8 cellular contexts compared by ENCODE assay signal in genomic region chr2:210476194-210477128, GRCh38. TPM values are rescaled to one million over a fixed set of nuclear protein-coding genes. Genes with fewer than 3 reads are reported as not detected.
DNase-seq lines count a peak whose midpoint lies in the region; ATAC-seq, FAIRE-seq and TF ChIP-seq lines count a peak whose summit lies in the region.

Gene LANCL1, minus strand, starts transcription at chr2:210476759. Its CDS starts 363 bp downstream, at chr2:210476396.

- CTCF ChIA-PET in H1 (lab: Charles Lee; ENCODE audit: partially characterized antibody), result interaction anchor here (0.9 to 1.1 kb wide), 3 partner anchors 21 to 681 kb away, joined by 3 to 4 read pairs (median 3); no protein-coding TSS in a partner anchor

- H3K27ac Mint-ChIP-seq in memory B cell, result peak within 1 kb of the TSS; percentile 93

- H3K4ac ChIP-seq in H1 (replicated peaks; ENCODE audit: insufficient read length, low read depth, low read length), result no peak within 1 kb of the TSS

- H3K23me2 ChIP-seq in H1 (ENCODE audit: low read depth, low read length), result no peaks in the 10 kb centered on the region

- H2BK12ac ChIP-seq in H1 (ENCODE audit: low read depth, low read length), result no peak within 1 kb of the TSS

- TF ChIP-seq EP300 in H1 (IDR thresholded peaks at IDR 0.05; ENCODE audit: borderline replicate concordance in 1 of 2, low read depth in 2 of 2, low read length in 2 of 2), result no peak

- no peak within 1 kb of the TSS for H3K14ac ChIP-seq in H1 (ENCODE audit: insufficient read length)

- peaks cover 3 to 5% (median 3%) of the 10 kb centered on the region in 4 experiments; a peak in 6 of 8 replicates for H3K36me3 ChIP-seq in H1 (ENCODE audit: control insufficient read depth in 2 of 4, insufficient read depth in 4 of 4, low read length in 3 of 4)

- peak; percentile 69 to 92 for TF ChIP-seq POLR2A in H1 (IDR thresholded peaks at IDR 0.05; ENCODE audit: control extremely low read depth in 1 of 2, low read depth in 2 of 2, low read length in 2 of 2)

- H3K9me3 Mint-ChIP-seq in memory B cell, result no peaks in the 10 kb centered on the region

- H3K4me3 Mint-ChIP-seq in memory B cell, result peak within 1 kb of the TSS; percentile 97

- no peak within 1 kb of the TSS for H3K23ac ChIP-seq in H1 (ENCODE audit: insufficient read length)

- peak within 1 kb of the TSS; percentile 13; the same call in 1 of the 2 replicates for H3K27ac ChIP-seq in H1 (ENCODE audit: low read depth, low read length)

- no peaks in the 10 kb centered on the region for H3K9me3 ChIP-seq in H1 (ENCODE audit: insufficient read depth in 2 of 2, low read depth in 1 of 2, low read length in 1 of 2)

- H3K79me1 ChIP-seq in H1 (ENCODE audit: low read depth, low read length), result no peaks in the 10 kb centered on the region

- H3K56ac ChIP-seq in H1 (replicated peaks; ENCODE audit: insufficient read length, low read depth, low read length), result peak within 1 kb of the TSS; percentile 9

- H4K20me1 ChIP-seq in H1 (replicated peaks in 1 of 2; ENCODE audit: control insufficient read depth in 1 of 2, insufficient read depth in 2 of 2, low read length in 2 of 2), result no peaks in the 10 kb centered on the region

- no peak within 1 kb of the TSS for H2BK20ac ChIP-seq in H1 (ENCODE audit: low read length)

- peak within 1 kb of the TSS; percentile 61 for H4K5ac ChIP-seq in H1 (ENCODE audit: insufficient read length, low read depth, low read length)

- no peak for FAIRE-seq in H1 (lab: Jason Lieb, UNC)

- peak; percentile 100 for ATAC-seq in GM19468 (IDR thresholded peaks at IDR 0.05; ENCODE audit: extremely low read depth, unreplicated experiment)
- ATAC-seq in memory B cell (ENCODE audit: low read depth), result peak; percentile 100

- peaks cover 0 to 3% of the 10 kb centered on the region in 2 experiments; a peak in 1 of 4 replicates for H3K79me2 ChIP-seq in H1 (ENCODE audit: control insufficient read depth in 1 of 2, insufficient read depth in 2 of 2, low read length in 2 of 2)

- H2AFZ ChIP-seq in H1 (ENCODE audit: low read length), result peak within 1 kb of the TSS; percentile 81

- H2BK5ac ChIP-seq in H1 (ENCODE audit: low read depth, low read length), result peak within 1 kb of the TSS; percentile 22; the same call in 1 of the 2 replicates

- H3K18ac ChIP-seq in H1 (ENCODE audit: extremely low read depth, low read length), result no peak within 1 kb of the TSS

- 4% methylated on average over 47 of the region's 49 CpGs; no CpG with 5 or more reads in 1 of the 2 experiments for WGBS in H1 (ENCODE audit: extremely low coverage in 1 of 2, insufficient coverage in 1 of 2, insufficient read length in 1 of 2, insufficient replicate concordance in 2 of 2, low coverage in 1 of 2, low lambda C conversion rate in 2 of 2, missing lambda C conversion rate in 1 of 2), 2 experiments

- no peak for TF ChIP-seq CTCF in H1 (IDR thresholded peaks at IDR 0.05; ENCODE audit: control extremely low read depth in 1 of 3, insufficient read depth in 1 of 3, low read depth in 1 of 3, low read length in 3 of 3)

- peaks cover 20% of the 10 kb centered on the region for H3K4me1 Mint-ChIP-seq in memory B cell

- H3K27me3 ChIP-seq in H1 (replicated peaks in 1 of 4; ENCODE audit: control insufficient read depth in 3 of 4, extremely low read depth in 1 of 4, insufficient read depth in 3 of 4, low read length in 3 of 4), result no peaks in the 10 kb centered on the region

- H2AK5ac ChIP-seq in H1 (ENCODE audit: low read depth, low read length), result no peak within 1 kb of the TSS

- no peak within 1 kb of the TSS for H2BK120ac ChIP-seq in H1 (replicated peaks; ENCODE audit: low read depth, low read length)

- peak within 1 kb of the TSS; percentile 72 to 87 for H3K4me2 ChIP-seq in H1 (ENCODE audit: insufficient read depth in 1 of 2, low read depth in 2 of 2, low read length in 2 of 2)

- H3K4me1 ChIP-seq in H1 (replicated peaks in 1 of 4; ENCODE audit: control insufficient read depth in 3 of 4, insufficient read depth in 4 of 4, low read length in 3 of 4), result peaks cover 0 to 4% (median 0%) of the 10 kb centered on the region in 4 experiments; a peak in 3 of 7 replicates

- H2BK15ac ChIP-seq in H1 (ENCODE audit: low read length), result no peak within 1 kb of the TSS

- peak within 1 kb of the TSS; percentile 76 to 88 (median 84) for H3K4me3 ChIP-seq in H1 (ENCODE audit: extremely low read depth in 1 of 4, insufficient read depth in 2 of 4, low read depth in 3 of 4, low read length in 4 of 4)

- H3K9ac ChIP-seq in H1 (replicated peaks in 1 of 4; ENCODE audit: extremely low read depth in 1 of 4, low read depth in 3 of 4, low read length in 3 of 4), result peak within 1 kb of the TSS; percentile 56 to 91 (median 72)

- POLR2A ChIA-PET in H1 (lab: Charles Lee; ENCODE audit: partially characterized antibody), result no interaction called here

- H4K8ac ChIP-seq in H1 (ENCODE audit: extremely low read depth, insufficient read depth, low read length), result peak within 1 kb of the TSS; percentile 94; the same call in 1 of the 2 replicates

- H4K91ac ChIP-seq in H1 (replicated peaks; ENCODE audit: insufficient read length, low read length), result no peak within 1 kb of the TSS

- DNase-seq in CMK (ENCODE audit: low read depth), result peak; percentile 71
- DNase-seq in HS-5 (ENCODE audit: low read depth), result peak; percentile 78
- DNase-seq in NOMO-1 treated with dmso at 0.1 percent for 144 hours (lab: John Stamatoyannopoulos, UW; ENCODE audit: unreplicated experiment), result peak; percentile 89
- peak; percentile 33 to 55 (median 48) for DNase-seq in activated CD8-positive, alpha-beta memory T cell treated with anti-CD3 and anti-CD28 coated beads for 48 hours (ENCODE audit: low read depth in 2 of 3, low spot score in 2 of 3)
- DNase-seq in H1 (ENCODE audit: low read depth in 1 of 2, low spot score in 2 of 2), result peak; percentile 63 to 86
- DNase-seq in memory B cell (ENCODE audit: low spot score in 2 of 2), result peak; percentile 66 to 69
- DNase-seq in stimulated activated CD8-positive, alpha-beta memory T cell treated with anti-CD3 and anti-CD28 coated beads, Interleukin-12 subunit alpha, Interleukin-12 subunit beta, amount 100 ng/mL, for 24 hours (ENCODE audit: extremely low read depth), result peak; percentile 51

- H3K36me3 Mint-ChIP-seq in memory B cell, result peaks cover 8% of the 10 kb centered on the region

- no peak for TF ChIP-seq RAD21 in H1 (IDR thresholded peaks at IDR 0.05 in 1 of 2, conservative IDR thresholded peaks at IDR 0.05 in 1 of 2; ENCODE audit: low read depth in 2 of 2, low read length in 2 of 2)

- H3K27me3 Mint-ChIP-seq in memory B cell, result no peaks in the 10 kb centered on the region

TF ChIP-seq in H1, 55 proteins besides CTCF, POLR2A, EP300 and RAD21 (continues in another document):
- no peak for TF ChIP-seq EZH2 (IDR thresholded peaks at IDR 0.05; ENCODE audit: low read depth, low read length, severe bottlenecking)
- TF ChIP-seq GTF2F1 (IDR thresholded peaks at IDR 0.05; ENCODE audit: borderline replicate concordance, low read depth, low read length), result no peak
- TF ChIP-seq SRF (IDR thresholded peaks at IDR 0.05; ENCODE audit: low read depth, low read length), result no peak
- TF ChIP-seq SP1 (IDR thresholded peaks at IDR 0.05; ENCODE audit: low read depth, low read length), result peak; percentile 67
- no peak for TF ChIP-seq TAF7 (optimal IDR thresholded peaks at IDR 0.05; ENCODE audit: borderline replicate concordance, low read depth, low read length)
- TF ChIP-seq CHD1 (IDR thresholded peaks at IDR 0.05; ENCODE audit: low read depth, low read length), result no peak
- TF ChIP-seq HDAC2 (IDR thresholded peaks at IDR 0.05; ENCODE audit: borderline replicate concordance in 1 of 2, low read depth in 2 of 2, low read length in 2 of 2), result 0 out of 4 replicates have a peak, but pooled peaks of 1 of the 2 experiments have one; percentile 72
- no peak for TF ChIP-seq NANOG (IDR thresholded peaks at IDR 0.05; ENCODE audit: insufficient read depth, low read depth, low read length, poor library complexity, severe bottlenecking)
- TF ChIP-seq CREB1 (IDR thresholded peaks at IDR 0.05), result no peak
- TF ChIP-seq RFX5 (IDR thresholded peaks at IDR 0.05; ENCODE audit: borderline replicate concordance, low read depth, low read length), result no peak
- no peak for TF ChIP-seq JUN (IDR thresholded peaks at IDR 0.05; ENCODE audit: low read depth, low read length)
- TF ChIP-seq SIX5 (IDR thresholded peaks at IDR 0.05; ENCODE audit: low read depth, low read length), result no peak
- TF ChIP-seq TEAD4 (IDR thresholded peaks at IDR 0.05; ENCODE audit: low read depth, low read length), result no peak
- no peak for TF ChIP-seq BCL11A (IDR thresholded peaks at IDR 0.05; ENCODE audit: low read depth in 2 of 2, low read length in 2 of 2)
- TF ChIP-seq ASH2L (IDR thresholded peaks at IDR 0.05; ENCODE audit: low read length), result peak; percentile 95
- no peak for TF ChIP-seq FOSL1 (IDR thresholded peaks at IDR 0.05; ENCODE audit: insufficient read depth, low read depth, low read length)
- TF ChIP-seq PHF8 (conservative IDR thresholded peaks at IDR 0.05; ENCODE audit: low read depth, low read length), result peak; percentile 86
- TF ChIP-seq CHD2 (IDR thresholded peaks at IDR 0.05; ENCODE audit: low read length), result no peak
- TF ChIP-seq E2F6 (IDR thresholded peaks at IDR 0.05), result peak; percentile 80
- no peak for TF ChIP-seq ATF3 (IDR thresholded peaks at IDR 0.05; ENCODE audit: insufficient read depth, low read depth, low read length)
- TF ChIP-seq BACH1 (IDR thresholded peaks at IDR 0.05; ENCODE audit: low read length), result no peak
- no peak for TF ChIP-seq SP2 (IDR thresholded peaks at IDR 0.05; ENCODE audit: low read length)

RNA-seq across cellular contexts. Expression of gene LANCL1, which starts in this region (rescaled TPM):
- 46.4 and 48.7 TPM in 2 replicates for total RNA-seq in H1 (2021; fragmentation: NEBNext Ultra II Directional; extraction: Animal tissue kit (Norgen Biotek cat#: 25700))
- 24.0 and 26.2 TPM in 2 replicates for polyA plus RNA-seq in H1 (2011; rRNA removed)
- 30.2 TPM for polyA plus RNA-seq in H1 (2011; cell fraction: cytosol; rRNA removed)
- 23.1 TPM for polyA plus RNA-seq in H1 (2011; cell fraction: nucleus; rRNA removed)
- polyA plus RNA-seq in H1 (2012, experiment 1 of 2), result 23.1 to 32.7 TPM (median 28.8 TPM) in 4 replicates
- 2.0 TPM for polyA plus RNA-seq in H1 (2012, experiment 2 of 2)
- 20.6 TPM for polyA plus RNA-seq in H1 (2013, experiment 1 of 2)
- polyA plus RNA-seq in H1 (2013, experiment 2 of 2), result 20.6 TPM
- 83.2 and 111 TPM in 2 replicates for polyA minus RNA-seq in H1 (2011; rRNA and poly(A)+ RNA removed)
- 30.6 TPM for polyA minus RNA-seq in H1 (2011; cell fraction: cytosol; rRNA and poly(A)+ RNA removed)
- polyA minus RNA-seq in H1 (2011; cell fraction: nucleus; rRNA and poly(A)+ RNA removed), result 27.7 TPM

Comparison
In these comparisons a context has a peak if more than half of its experiments do, and no peak if none do; other contexts are left out.
1. Peak in every context shown above with its lines: DNase-seq, ATAC-seq, H3K4me3 ChIP-seq and H3K27ac ChIP-seq.